1 cellular context compared by ENCODE assay signal in genomic region chr6:15184441-15184861, GRCh38.
TF ChIP-seq lines count a peak whose summit lies in the region.

No MANE protein-coding gene starts in this region.

TF ChIP-seq in GM12878, 131 proteins besides CTCF, POLR2A, EP300 and RAD21 (continued from another document):
- TF ChIP-seq CREB1 (IDR thresholded peaks at IDR 0.05; ENCODE audit: low read depth) (no peak), RFX5 (IDR thresholded peaks at IDR 0.05; ENCODE audit: low read depth, low read length) (no peak), ATF7 (IDR thresholded peaks at IDR 0.05; ENCODE audit: low read depth) (no peak), NKRF (conservative IDR thresholded peaks at IDR 0.05) (no peak), BCL11A (IDR thresholded peaks at IDR 0.05; ENCODE audit: low read depth, low read length) (no peak), IRF3 (IDR thresholded peaks at IDR 0.05) (no peak), KLF5 (IDR thresholded peaks at IDR 0.05; ENCODE audit: partially characterized antibody) (no peak), HDAC6 (IDR thresholded peaks at IDR 0.05; ENCODE audit: unreplicated experiment) (no peak), RCOR1 (conservative IDR thresholded peaks at IDR 0.05; ENCODE audit: low read depth, low read length) (no peak), ATF3 (IDR thresholded peaks at IDR 0.05; ENCODE audit: borderline replicate concordance, extremely low read depth, low read depth, low read length) (no peak), TCF12 (IDR thresholded peaks at IDR 0.05; ENCODE audit: low read depth, low read length) (no peak), ZNF687 (IDR thresholded peaks at IDR 0.05) (no peak), ZNF207 (IDR thresholded peaks at IDR 0.05; ENCODE audit: borderline replicate concordance) (no peak), ZBTB40 (IDR thresholded peaks at IDR 0.05; ENCODE audit: borderline replicate concordance) (no peak), ZBED1 (IDR thresholded peaks at IDR 0.05; ENCODE audit: borderline replicate concordance) (no peak), RELB (IDR thresholded peaks at IDR 0.05; ENCODE audit: low read depth) (0 out of 2 replicates have a peak, but pooled peaks have one; percentile 19), PKNOX1 (IDR thresholded peaks at IDR 0.05) (0 out of 2 replicates have a peak, but pooled peaks have one; percentile 3), GATAD2B (conservative IDR thresholded peaks at IDR 0.05; ENCODE audit: low read depth) (no peak), NBN (IDR thresholded peaks at IDR 0.05) (no peak), STAT3 (IDR thresholded peaks at IDR 0.05; ENCODE audit: low read depth, low read length) (no peak), CREM (IDR thresholded peaks at IDR 0.05; ENCODE audit: low read depth) (peak; percentile 16; the same call in 1 of the 2 replicates), IRF5 (IDR thresholded peaks at IDR 0.05; ENCODE audit: borderline replicate concordance) (no peak), NFIC (IDR thresholded peaks at IDR 0.05; ENCODE audit: low read depth, low read length) (peak; percentile 59; the same call in 1 of the 2 replicates), CHD2 (IDR thresholded peaks at IDR 0.05; ENCODE audit: borderline replicate concordance, low read depth, low read length) (no peak), HDAC2 (IDR thresholded peaks at IDR 0.05) (no peak), MYC (IDR thresholded peaks at IDR 0.05; ENCODE audit: insufficient read depth, insufficient read length, insufficient replicate concordance, low read length, severe bottlenecking) (no peak), TCF3 (IDR thresholded peaks at IDR 0.05; ENCODE audit: borderline replicate concordance, insufficient read depth, low read depth, low read length) (no peak)
